In genomic region chr1:110130989-110131388, GRCh38 we compare ENCODE assay signal across 1 cellular context.
TF ChIP-seq lines count a peak whose summit lies in the region.

No MANE protein-coding gene starts in this region.

TF ChIP-seq in GM23338, 12 proteins besides CTCF, POLR2A, EP300 and RAD21 (continued from another document):
- TF ChIP-seq, protein P1, sequence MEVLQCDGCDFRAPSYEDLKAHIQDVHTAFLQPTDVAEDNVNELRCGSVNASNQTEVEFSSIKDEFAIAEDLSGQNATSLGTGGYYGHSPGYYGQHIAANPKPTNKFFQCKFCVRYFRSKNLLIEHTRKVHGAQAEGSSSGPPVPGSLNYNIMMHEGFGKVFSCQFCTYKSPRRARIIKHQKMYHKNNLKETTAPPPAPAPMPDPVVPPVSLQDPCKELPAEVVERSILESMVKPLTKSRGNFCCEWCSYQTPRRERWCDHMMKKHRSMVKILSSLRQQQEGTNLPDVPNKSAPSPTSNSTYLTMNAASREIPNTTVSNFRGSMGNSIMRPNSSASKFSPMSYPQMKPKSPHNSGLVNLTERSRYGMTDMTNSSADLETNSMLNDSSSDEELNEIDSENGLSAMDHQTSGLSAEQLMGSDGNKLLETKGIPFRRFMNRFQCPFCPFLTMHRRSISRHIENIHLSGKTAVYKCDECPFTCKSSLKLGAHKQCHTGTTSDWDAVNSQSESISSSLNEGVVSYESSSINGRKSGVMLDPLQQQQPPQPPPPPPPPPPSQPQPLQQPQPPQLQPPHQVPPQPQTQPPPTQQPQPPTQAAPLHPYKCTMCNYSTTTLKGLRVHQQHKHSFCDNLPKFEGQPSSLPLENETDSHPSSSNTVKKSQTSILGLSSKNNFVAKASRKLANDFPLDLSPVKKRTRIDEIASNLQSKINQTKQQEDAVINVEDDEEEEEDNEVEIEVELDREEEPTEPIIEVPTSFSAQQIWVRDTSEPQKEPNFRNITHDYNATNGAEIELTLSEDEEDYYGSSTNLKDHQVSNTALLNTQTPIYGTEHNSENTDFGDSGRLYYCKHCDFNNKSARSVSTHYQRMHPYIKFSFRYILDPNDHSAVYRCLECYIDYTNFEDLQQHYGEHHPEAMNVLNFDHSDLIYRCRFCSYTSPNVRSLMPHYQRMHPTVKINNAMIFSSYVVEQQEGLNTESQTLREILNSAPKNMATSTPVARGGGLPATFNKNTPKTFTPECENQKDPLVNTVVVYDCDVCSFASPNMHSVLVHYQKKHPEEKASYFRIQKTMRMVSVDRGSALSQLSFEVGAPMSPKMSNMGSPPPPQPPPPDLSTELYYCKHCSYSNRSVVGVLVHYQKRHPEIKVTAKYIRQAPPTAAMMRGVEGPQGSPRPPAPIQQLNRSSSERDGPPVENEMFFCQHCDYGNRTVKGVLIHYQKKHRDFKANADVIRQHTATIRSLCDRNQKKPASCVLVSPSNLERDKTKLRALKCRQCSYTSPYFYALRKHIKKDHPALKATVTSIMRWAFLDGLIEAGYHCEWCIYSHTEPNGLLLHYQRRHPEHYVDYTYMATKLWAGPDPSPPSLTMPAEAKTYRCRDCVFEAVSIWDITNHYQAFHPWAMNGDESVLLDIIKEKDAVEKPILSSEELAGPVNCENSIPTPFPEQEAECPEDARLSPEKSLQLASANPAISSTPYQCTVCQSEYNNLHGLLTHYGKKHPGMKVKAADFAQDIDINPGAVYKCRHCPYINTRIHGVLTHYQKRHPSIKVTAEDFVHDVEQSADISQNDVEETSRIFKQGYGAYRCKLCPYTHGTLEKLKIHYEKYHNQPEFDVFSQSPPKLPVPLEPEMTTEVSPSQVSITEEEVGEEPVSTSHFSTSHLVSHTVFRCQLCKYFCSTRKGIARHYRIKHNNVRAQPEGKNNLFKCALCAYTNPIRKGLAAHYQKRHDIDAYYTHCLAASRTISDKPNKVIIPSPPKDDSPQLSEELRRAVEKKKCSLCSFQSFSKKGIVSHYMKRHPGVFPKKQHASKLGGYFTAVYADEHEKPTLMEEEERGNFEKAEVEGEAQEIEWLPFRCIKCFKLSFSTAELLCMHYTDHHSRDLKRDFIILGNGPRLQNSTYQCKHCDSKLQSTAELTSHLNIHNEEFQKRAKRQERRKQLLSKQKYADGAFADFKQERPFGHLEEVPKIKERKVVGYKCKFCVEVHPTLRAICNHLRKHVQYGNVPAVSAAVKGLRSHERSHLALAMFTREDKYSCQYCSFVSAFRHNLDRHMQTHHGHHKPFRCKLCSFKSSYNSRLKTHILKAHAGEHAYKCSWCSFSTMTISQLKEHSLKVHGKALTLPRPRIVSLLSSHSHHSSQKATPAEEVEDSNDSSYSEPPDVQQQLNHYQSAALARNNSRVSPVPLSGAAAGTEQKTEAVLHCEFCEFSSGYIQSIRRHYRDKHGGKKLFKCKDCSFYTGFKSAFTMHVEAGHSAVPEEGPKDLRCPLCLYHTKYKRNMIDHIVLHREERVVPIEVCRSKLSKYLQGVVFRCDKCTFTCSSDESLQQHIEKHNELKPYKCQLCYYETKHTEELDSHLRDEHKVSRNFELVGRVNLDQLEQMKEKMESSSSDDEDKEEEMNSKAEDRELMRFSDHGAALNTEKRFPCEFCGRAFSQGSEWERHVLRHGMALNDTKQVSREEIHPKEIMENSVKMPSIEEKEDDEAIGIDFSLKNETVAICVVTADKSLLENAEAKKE (CRISPR knock-in tag; IDR thresholded peaks at IDR 0.05), result no peak
- TF ChIP-seq JUNB (IDR thresholded peaks at IDR 0.05; ENCODE audit: unreplicated experiment) (no peak), EZH2 (IDR thresholded peaks at IDR 0.05; ENCODE audit: low read depth, unreplicated experiment) (no peak), ZNF331 (CRISPR knock-in tag; IDR thresholded peaks at IDR 0.05; ENCODE audit: low read depth) (no peak), STAT1 (IDR thresholded peaks at IDR 0.05; ENCODE audit: unreplicated experiment) (no peak), POLR2AphosphoS5 (IDR thresholded peaks at IDR 0.05; ENCODE audit: low read depth) (no peak), ZNF114 (CRISPR knock-in tag; IDR thresholded peaks at IDR 0.05) (no peak), CREB1 (CRISPR knock-in tag; IDR thresholded peaks at IDR 0.05; ENCODE audit: low read depth) (no peak)
- TF ChIP-seq, protein P2, sequence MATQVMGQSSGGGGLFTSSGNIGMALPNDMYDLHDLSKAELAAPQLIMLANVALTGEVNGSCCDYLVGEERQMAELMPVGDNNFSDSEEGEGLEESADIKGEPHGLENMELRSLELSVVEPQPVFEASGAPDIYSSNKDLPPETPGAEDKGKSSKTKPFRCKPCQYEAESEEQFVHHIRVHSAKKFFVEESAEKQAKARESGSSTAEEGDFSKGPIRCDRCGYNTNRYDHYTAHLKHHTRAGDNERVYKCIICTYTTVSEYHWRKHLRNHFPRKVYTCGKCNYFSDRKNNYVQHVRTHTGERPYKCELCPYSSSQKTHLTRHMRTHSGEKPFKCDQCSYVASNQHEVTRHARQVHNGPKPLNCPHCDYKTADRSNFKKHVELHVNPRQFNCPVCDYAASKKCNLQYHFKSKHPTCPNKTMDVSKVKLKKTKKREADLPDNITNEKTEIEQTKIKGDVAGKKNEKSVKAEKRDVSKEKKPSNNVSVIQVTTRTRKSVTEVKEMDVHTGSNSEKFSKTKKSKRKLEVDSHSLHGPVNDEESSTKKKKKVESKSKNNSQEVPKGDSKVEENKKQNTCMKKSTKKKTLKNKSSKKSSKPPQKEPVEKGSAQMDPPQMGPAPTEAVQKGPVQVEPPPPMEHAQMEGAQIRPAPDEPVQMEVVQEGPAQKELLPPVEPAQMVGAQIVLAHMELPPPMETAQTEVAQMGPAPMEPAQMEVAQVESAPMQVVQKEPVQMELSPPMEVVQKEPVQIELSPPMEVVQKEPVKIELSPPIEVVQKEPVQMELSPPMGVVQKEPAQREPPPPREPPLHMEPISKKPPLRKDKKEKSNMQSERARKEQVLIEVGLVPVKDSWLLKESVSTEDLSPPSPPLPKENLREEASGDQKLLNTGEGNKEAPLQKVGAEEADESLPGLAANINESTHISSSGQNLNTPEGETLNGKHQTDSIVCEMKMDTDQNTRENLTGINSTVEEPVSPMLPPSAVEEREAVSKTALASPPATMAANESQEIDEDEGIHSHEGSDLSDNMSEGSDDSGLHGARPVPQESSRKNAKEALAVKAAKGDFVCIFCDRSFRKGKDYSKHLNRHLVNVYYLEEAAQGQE (IDR thresholded peaks at IDR 0.05; ENCODE audit: unreplicated experiment), result no peak
- TF ChIP-seq, protein P3, sequence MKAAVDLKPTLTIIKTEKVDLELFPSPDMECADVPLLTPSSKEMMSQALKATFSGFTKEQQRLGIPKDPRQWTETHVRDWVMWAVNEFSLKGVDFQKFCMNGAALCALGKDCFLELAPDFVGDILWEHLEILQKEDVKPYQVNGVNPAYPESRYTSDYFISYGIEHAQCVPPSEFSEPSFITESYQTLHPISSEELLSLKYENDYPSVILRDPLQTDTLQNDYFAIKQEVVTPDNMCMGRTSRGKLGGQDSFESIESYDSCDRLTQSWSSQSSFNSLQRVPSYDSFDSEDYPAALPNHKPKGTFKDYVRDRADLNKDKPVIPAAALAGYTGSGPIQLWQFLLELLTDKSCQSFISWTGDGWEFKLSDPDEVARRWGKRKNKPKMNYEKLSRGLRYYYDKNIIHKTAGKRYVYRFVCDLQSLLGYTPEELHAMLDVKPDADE (IDR thresholded peaks at IDR 0.05), result no peak
TF ChIP-seq in GM23338: peak in this region for 0.
